ENCODE assay signal across 8 cellular contexts in genomic region chr6:13304580-13305255, GRCh38. TPM values are rescaled to one million over a fixed set of nuclear protein-coding genes. Genes with fewer than 3 reads are reported as not detected.
DNase-seq lines count a peak whose midpoint lies in the region; ATAC-seq lines count a peak whose summit lies in the region.

No MANE protein-coding gene starts in this region.

- intact Hi-C loops in activated T-helper 1 cell treated with anti-CD3 and anti-CD28 coated beads, Interleukin-12 subunit alpha, Interleukin-12 subunit beta, Interleukin-2, Interleukin-4 antibody, amounts not matched to agents 30 ng/mL and 10 ng/mL and 1 ng/mL, durations not matched to agents 14 hours and 24 hours and 36 hours (cut with micrococcal nuclease) = no loop called here

- no peaks in the 10 kb centered on the region for H3K4me1 ChIP-seq in mesendoderm (ENCODE audit: control insufficient read depth, low read depth, low read length)

- H4K5ac ChIP-seq in mesendoderm (ENCODE audit: low read length) = no peak overlapping the region

- WGBS in mesendoderm (ENCODE audit: extremely low coverage, insufficient coverage, low lambda C conversion rate) = no CpG with 5 or more reads among the region's 11 CpGs

- H2BK5ac ChIP-seq in mesendoderm (ENCODE audit: low read length) = no peak overlapping the region

- H3K4me3 Mint-ChIP-seq in activated T-helper 1 cell treated with anti-CD3 and anti-CD28 coated beads, Interleukin-12 subunit alpha, Interleukin-12 subunit beta, Interleukin-2, Interleukin-4 antibody, amounts not matched to agents 30 ng/mL and 10 ng/mL and 1 ng/mL, durations not matched to agents 14 hours and 24 hours and 36 hours = peak overlapping the region; percentile 46
- H3K4me3 Mint-ChIP-seq in natural killer cell treated with Interleukin-12 subunit alpha and Interleukin-12 subunit beta and Interleukin-15 and Interleukin-18, amount 100 ng/mL, for 72 hours = peak overlapping the region; percentile 79

- no peak for DNase-seq in activated T-helper 1 cell treated with anti-CD3 and anti-CD28 coated beads, Interleukin-12 subunit alpha, Interleukin-12 subunit beta, Interleukin-2, Interleukin-4 antibody, amounts not matched to agents 30 ng/mL and 10 ng/mL and 1 ng/mL, durations not matched to agents 14 hours and 24 hours and 36 hours (ENCODE audit: low spot score)
- DNase-seq in natural killer cell treated with Interleukin-12 subunit alpha and Interleukin-12 subunit beta and Interleukin-15 and Interleukin-18, amount 100 ng/mL, for 72 hours (ENCODE audit: low spot score) = no peak
- DNase-seq in activated gamma-delta T cell treated with Interleukin-2 at 50 U/mL for 16 hours (no peak), SHP77 treated with DMSO at 0.1 percent for 48 hours (lab: John Stamatoyannopoulos, UW) (no peak), mesendoderm (no peak)

- no peak overlapping the region for H3K18ac ChIP-seq in mesendoderm (ENCODE audit: low read length)

- H4K8ac ChIP-seq in mesendoderm (ENCODE audit: low read depth, low read length) = no peak overlapping the region

- no peaks in the 10 kb centered on the region for H3K79me2 ChIP-seq in mesendoderm (ENCODE audit: control insufficient read depth, insufficient read depth, low read length)

- H2AK5ac ChIP-seq in mesendoderm (ENCODE audit: low read length) = no peak overlapping the region

- H2BK15ac ChIP-seq in mesendoderm (replicated peaks; ENCODE audit: low read depth) = no peak overlapping the region

- H2BK120ac ChIP-seq in mesendoderm (ENCODE audit: low read depth, low read length) = no peak overlapping the region

- no peak overlapping the region for H3K4me2 ChIP-seq in mesendoderm (ENCODE audit: low read length)

- no peaks in the 10 kb centered on the region for H3K79me1 ChIP-seq in mesendoderm (ENCODE audit: low read length)

- no peaks in the 10 kb centered on the region for H3K27me3 Mint-ChIP-seq in activated T-helper 1 cell treated with anti-CD3 and anti-CD28 coated beads, Interleukin-12 subunit alpha, Interleukin-12 subunit beta, Interleukin-2, Interleukin-4 antibody, amounts not matched to agents 30 ng/mL and 10 ng/mL and 1 ng/mL, durations not matched to agents 14 hours and 24 hours and 36 hours (ENCODE audit: insufficient read depth)
- no peaks in the 10 kb centered on the region for H3K27me3 Mint-ChIP-seq in natural killer cell treated with Interleukin-12 subunit alpha and Interleukin-12 subunit beta and Interleukin-15 and Interleukin-18, amount 100 ng/mL, for 72 hours

- no peaks in the 10 kb centered on the region for H3K9me3 Mint-ChIP-seq in activated T-helper 1 cell treated with anti-CD3 and anti-CD28 coated beads, Interleukin-12 subunit alpha, Interleukin-12 subunit beta, Interleukin-2, Interleukin-4 antibody, amounts not matched to agents 30 ng/mL and 10 ng/mL and 1 ng/mL, durations not matched to agents 14 hours and 24 hours and 36 hours
- no peaks in the 10 kb centered on the region for H3K9me3 Mint-ChIP-seq in natural killer cell treated with Interleukin-12 subunit alpha and Interleukin-12 subunit beta and Interleukin-15 and Interleukin-18, amount 100 ng/mL, for 72 hours

- no peak overlapping the region for H3K9ac ChIP-seq in mesendoderm (ENCODE audit: low read length)

- peaks cover 51% of the 10 kb centered on the region for H3K36me3 Mint-ChIP-seq in activated T-helper 1 cell treated with anti-CD3 and anti-CD28 coated beads, Interleukin-12 subunit alpha, Interleukin-12 subunit beta, Interleukin-2, Interleukin-4 antibody, amounts not matched to agents 30 ng/mL and 10 ng/mL and 1 ng/mL, durations not matched to agents 14 hours and 24 hours and 36 hours (ENCODE audit: low read depth)
- peaks cover 11% of the 10 kb centered on the region for H3K36me3 Mint-ChIP-seq in natural killer cell treated with Interleukin-12 subunit alpha and Interleukin-12 subunit beta and Interleukin-15 and Interleukin-18, amount 100 ng/mL, for 72 hours

- H3K36me3 ChIP-seq in mesendoderm (ENCODE audit: control insufficient read depth, insufficient read depth, low read length) = peaks cover 8% of the 10 kb centered on the region

- H3K27ac ChIP-seq in mesendoderm (ENCODE audit: low read depth, low read length) = no peak overlapping the region

- H3K4me1 Mint-ChIP-seq in activated T-helper 1 cell treated with anti-CD3 and anti-CD28 coated beads, Interleukin-12 subunit alpha, Interleukin-12 subunit beta, Interleukin-2, Interleukin-4 antibody, amounts not matched to agents 30 ng/mL and 10 ng/mL and 1 ng/mL, durations not matched to agents 14 hours and 24 hours and 36 hours (ENCODE audit: low read depth) = peaks cover 43% of the 10 kb centered on the region
- peaks cover 39 to 43% of the 10 kb centered on the region in 2 donors for H3K4me1 Mint-ChIP-seq in natural killer cell treated with Interleukin-12 subunit alpha and Interleukin-12 subunit beta and Interleukin-15 and Interleukin-18, amount 100 ng/mL, for 72 hours (ENCODE audit: low read depth in 2 of 2)

- H3K23ac ChIP-seq in mesendoderm (ENCODE audit: low read length) = no peak overlapping the region

- ATAC-seq in GM18861 (IDR thresholded peaks at IDR 0.05; ENCODE audit: unreplicated experiment) = peak; percentile 34
- peak; percentile 23 for ATAC-seq in HG02610 (IDR thresholded peaks at IDR 0.05; ENCODE audit: unreplicated experiment)
- ATAC-seq in natural killer cell treated with Interleukin-12 subunit alpha and Interleukin-12 subunit beta and Interleukin-15 and Interleukin-18, amount 100 ng/mL, for 72 hours = no peak
- ATAC-seq in HG03469 (IDR thresholded peaks at IDR 0.05; ENCODE audit: unreplicated experiment) = no peak

- H3K4ac ChIP-seq in mesendoderm (ENCODE audit: low read depth, low read length) = no peak overlapping the region

- H3K27me3 ChIP-seq in mesendoderm (ENCODE audit: insufficient read depth, low read length, poor library complexity) = no peaks in the 10 kb centered on the region

- no peak overlapping the region for H3K4me3 ChIP-seq in mesendoderm (ENCODE audit: low read length)

- H3K56ac ChIP-seq in mesendoderm (ENCODE audit: low read length) = no peak overlapping the region

- H3K27ac Mint-ChIP-seq in activated T-helper 1 cell treated with anti-CD3 and anti-CD28 coated beads, Interleukin-12 subunit alpha, Interleukin-12 subunit beta, Interleukin-2, Interleukin-4 antibody, amounts not matched to agents 30 ng/mL and 10 ng/mL and 1 ng/mL, durations not matched to agents 14 hours and 24 hours and 36 hours = peak overlapping the region; percentile 76
- H3K27ac Mint-ChIP-seq in natural killer cell treated with Interleukin-12 subunit alpha and Interleukin-12 subunit beta and Interleukin-15 and Interleukin-18, amount 100 ng/mL, for 72 hours = peak overlapping the region; percentile 94 to 95

RNA-seq across cellular contexts. Expression of gene TBC1D7, which starts 23.6 kb away (rescaled TPM):
- 27.3 and 28.2 TPM in 2 replicates for total RNA-seq in activated T-helper 1 cell treated with anti-CD3 and anti-CD28 coated beads, Interleukin-12 subunit alpha, Interleukin-12 subunit beta, Interleukin-2, Interleukin-4 antibody, amounts not matched to agents 30 ng/mL and 10 ng/mL and 1 ng/mL, durations not matched to agents 14 hours and 24 hours and 36 hours
- total RNA-seq in natural killer cell treated with Interleukin-12 subunit alpha and Interleukin-12 subunit beta and Interleukin-15 and Interleukin-18, amount 100 ng/mL, for 72 hours = 10 to 100 TPM; 21.8 to 23.4 TPM
- polyA plus RNA-seq in mesendoderm (2013, experiment 1 of 2) = 38.5 TPM
- polyA plus RNA-seq in mesendoderm (2013, experiment 2 of 2) = 40.5 TPM

Comparison
In these comparisons a context has a peak if more than half of its experiments do, and no peak if none do; other contexts are left out.
1. ATAC-seq: peak in GM18861 (single experiment) and HG02610 (single experiment); none in natural killer cell treated with Interleukin-12 subunit alpha and Interleukin-12 subunit beta and Interleukin-15 and Interleukin-18, amount 100 ng/mL, for 72 hours (0 of 2) and HG03469 (single experiment).